8 cellular contexts compared by ENCODE assay signal in the genomic region with DNA sequence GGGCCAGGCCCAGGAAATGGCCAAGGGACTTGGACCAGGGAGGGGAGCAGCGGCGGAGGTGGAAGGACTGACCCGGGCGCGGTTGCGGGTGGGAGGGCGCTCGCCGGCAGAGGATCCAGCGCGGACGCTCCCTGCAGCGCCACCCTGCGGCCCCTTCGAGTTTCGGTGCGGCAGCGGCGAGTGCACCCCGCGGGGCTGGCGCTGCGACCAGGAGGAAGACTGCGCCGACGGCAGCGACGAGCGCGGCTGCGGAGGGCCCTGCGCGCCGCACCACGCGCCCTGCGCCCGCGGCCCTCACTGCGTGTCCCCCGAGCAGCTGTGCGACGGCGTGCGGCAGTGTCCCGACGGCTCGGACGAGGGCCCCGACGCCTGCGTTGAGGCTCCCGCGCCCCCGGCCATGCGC. TPM values are rescaled to one million over a fixed set of nuclear protein-coding genes. Genes with fewer than 3 reads are reported as not detected.
DNase-seq lines count a peak whose midpoint lies in the region; ATAC-seq, FAIRE-seq and TF ChIP-seq lines count a peak whose summit lies in the region.

No MANE protein-coding gene starts in this region.

- no peak overlapping the region for H3K27ac ChIP-seq in CD8-positive, alpha-beta T cell (ENCODE audit: low read depth, low read length)
- H3K27ac ChIP-seq in colonic mucosa = no peak overlapping the region

- intact Hi-C loops in CD8-positive, alpha-beta T cell (cut with DNase I, micrococcal nuclease) = loop anchor here in 1 of 2 experiments (10.0 kb wide), 1 partner anchor 45 kb away; no protein-coding TSS in a partner anchor
- intact Hi-C loops in colonic mucosa (cut with DNase I) (no loop called here), mucosa of descending colon (cut with DNase I, micrococcal nuclease) (no loop called here)

- H3K9me3 ChIP-seq in CD8-positive, alpha-beta T cell (ENCODE audit: low read length) = no peaks in the 10 kb centered on the region
- H3K9me3 ChIP-seq in colonic mucosa (no peaks in the 10 kb centered on the region), mucosa of descending colon (no peaks in the 10 kb centered on the region)

- TF ChIP-seq POLR2A in H54 (IDR thresholded peaks at IDR 0.05; ENCODE audit: low read depth, low read length) = no peak

- H3K9ac ChIP-seq in colonic mucosa (ENCODE audit: low read depth in 2 of 2, low read length in 2 of 2) = no peak overlapping the region

- no peak overlapping the region for H3K4me3 ChIP-seq in CD8-positive, alpha-beta T cell (ENCODE audit: low read depth, low read length)
- H3K4me3 ChIP-seq in colonic mucosa = no peak overlapping the region
- no peak overlapping the region for H3K4me3 ChIP-seq in mucosa of descending colon

- H3K27ac Mint-ChIP-seq in CD8-positive, alpha-beta T cell = no peak overlapping the region

- POLR2A ChIA-PET in CD8-positive, alpha-beta T cell (lab: Charles Lee) = no interaction called here

- H3K27me3 Mint-ChIP-seq in CD8-positive, alpha-beta T cell (ENCODE audit: low read depth) = peaks cover 27% of the 10 kb centered on the region

- peak; percentile 33 for TF ChIP-seq CTCF in CD8-positive, alpha-beta T cell (IDR thresholded peaks at IDR 0.05)
- peak; percentile 35 for TF ChIP-seq CTCF in colonic mucosa (IDR thresholded peaks at IDR 0.05)
- no peak for TF ChIP-seq CTCF in mucosa of descending colon (IDR thresholded peaks at IDR 0.05)

- FAIRE-seq in H54 (lab: Jason Lieb, UNC) = no peak

- peaks cover 5% of the 10 kb centered on the region for H3K4me1 ChIP-seq in CD8-positive, alpha-beta T cell (ENCODE audit: insufficient read depth, low read length)
- H3K4me1 ChIP-seq in colonic mucosa (no peaks in the 10 kb centered on the region), mucosa of descending colon (ENCODE audit: low read depth) (peaks cover 3% of the 10 kb centered on the region)

- no peaks in the 10 kb centered on the region for H3K9me3 Mint-ChIP-seq in CD8-positive, alpha-beta T cell

- H3K4me1 Mint-ChIP-seq in CD8-positive, alpha-beta T cell (ENCODE audit: low read depth) = peaks cover 8% of the 10 kb centered on the region

- peak in 3 of 7 experiments; percentile 7 to 32 (median 32) for DNase-seq in CD8-positive, alpha-beta T cell
- peak; percentile 15 for DNase-seq in NCI-H526 treated with DMSO at 0.1 percent for 48 hours (lab: John Stamatoyannopoulos, UW)
- DNase-seq in colonic mucosa = no peak
- peak in 2 of 3 donors; percentile 35 to 58 for DNase-seq in mucosa of descending colon
- DNase-seq in H54 (ENCODE audit: insufficient read length, low spot score) = no peak
- no peak for DNase-seq in SIG-M5 treated with dmso at 0.1 percent for 504 hours (lab: John Stamatoyannopoulos, UW; ENCODE audit: unreplicated experiment)

- no peak overlapping the region for H3K4me3 Mint-ChIP-seq in CD8-positive, alpha-beta T cell

- ATAC-seq in CD8-positive, alpha-beta T cell = peak; percentile 79
- ATAC-seq in mucosa of descending colon (peak; percentile 62), HG03520 (IDR thresholded peaks at IDR 0.05; ENCODE audit: unreplicated experiment) (no peak), HG02938 (IDR thresholded peaks at IDR 0.05; ENCODE audit: unreplicated experiment) (no peak)

- CTCF ChIA-PET in CD8-positive, alpha-beta T cell (lab: Charles Lee) = interaction anchor here (0.6 to 1.5 kb wide), 6 partner anchors 10 to 127 kb away, joined by 3 to 5 read pairs (median 3); no protein-coding TSS in a partner anchor

- no peaks in the 10 kb centered on the region for H3K36me3 Mint-ChIP-seq in CD8-positive, alpha-beta T cell

- no peaks in the 10 kb centered on the region for H3K36me3 ChIP-seq in CD8-positive, alpha-beta T cell (ENCODE audit: insufficient read depth, low read length)
- H3K36me3 ChIP-seq in colonic mucosa (no peaks in the 10 kb centered on the region), mucosa of descending colon (ENCODE audit: low read depth) (no peaks in the 10 kb centered on the region)

- H3K27me3 ChIP-seq in CD8-positive, alpha-beta T cell (ENCODE audit: insufficient read depth, low read length) = peaks cover 6% of the 10 kb centered on the region
- H3K27me3 ChIP-seq in colonic mucosa = peaks cover 18% of the 10 kb centered on the region

RNA-seq across cellular contexts. Expression of a gene that starts 16.8 kb away (rescaled TPM):
- total RNA-seq in CD8-positive, alpha-beta T cell = 1 to 10 TPM; 2.2 to 2.5 TPM
- total RNA-seq in colonic mucosa (1 to 10 TPM; 2.5 to 5.0 TPM), mucosa of descending colon (10 to 100 TPM in 1 of 3 donors, 1 to 10 TPM in 2; 2.4 to 19.5 (median 5.1) TPM)

RNA-seq across cellular contexts. Expression of a gene that starts 48.0 kb away (rescaled TPM):
- total RNA-seq in CD8-positive, alpha-beta T cell = 10 to 100 TPM; 18.8 TPM
- total RNA-seq in colonic mucosa = 1 to 10 TPM; 8.8 to 9.9 TPM
- 10 to 100 TPM; 18.0 to 25.4 (median 25.2) TPM for total RNA-seq in mucosa of descending colon

Comparison
In these comparisons a context has a peak if more than half of its experiments do, and no peak if none do; other contexts are left out.
1. ATAC-seq: peak in CD8-positive, alpha-beta T cell (single experiment) and mucosa of descending colon (single experiment); none in HG03520 (single experiment) and HG02938 (single experiment).
2. DNase-seq: peak in NCI-H526 treated with DMSO at 0.1 percent for 48 hours (single experiment) and mucosa of descending colon (2 of 3); none in colonic mucosa (single experiment), H54 (single experiment) and SIG-M5 treated with dmso at 0.1 percent for 504 hours (single experiment).